ENCODE assay signal across 2 cellular contexts in genomic region chr12:89476889-89477288, GRCh38.
A peak's percentile ranks its signal among the peaks of the same experiment; 100 is the strongest.
TF ChIP-seq lines count a peak whose summit lies in the region.

No MANE protein-coding gene starts in this region.

TF ChIP-seq in liver, 16 proteins besides CTCF, POLR2A, EP300 and RAD21:
- TF ChIP-seq ZBTB33 (IDR thresholded peaks at IDR 0.05): no peak
- TF ChIP-seq HNF4A (conservative IDR thresholded peaks at IDR 0.05): peak in 1 of 2 donors; percentile 6
- TF ChIP-seq YY1 (IDR thresholded peaks at IDR 0.05): peak; percentile 48
- TF ChIP-seq HNF4G (IDR thresholded peaks at IDR 0.05): no peak
- peak; percentile 33 for TF ChIP-seq NR2F2 (IDR thresholded peaks at IDR 0.05)

TF ChIP-seq in HepG2, 621 proteins besides CTCF, POLR2A, EP300 and RAD21:
- TF ChIP-seq TRAFD1 (CRISPR knock-in tag; IDR thresholded peaks at IDR 0.05; ENCODE audit: borderline replicate concordance) (no peak), NKX3-1 (CRISPR knock-in tag; IDR thresholded peaks at IDR 0.05) (no peak), MED8 (CRISPR knock-in tag; IDR thresholded peaks at IDR 0.05; ENCODE audit: insufficient replicate concordance) (no peak), POLR2AphosphoS5 (IDR thresholded peaks at IDR 0.05; ENCODE audit: low read depth, low read length) (no peak), DMTF1 (CRISPR knock-in tag; IDR thresholded peaks at IDR 0.05) (no peak), ZNF790 (CRISPR knock-in tag; IDR thresholded peaks at IDR 0.05; ENCODE audit: borderline replicate concordance) (no peak), ZNF225 (CRISPR knock-in tag; IDR thresholded peaks at IDR 0.05) (no peak), ZNF619 (CRISPR knock-in tag; IDR thresholded peaks at IDR 0.05) (no peak), ZNF558 (CRISPR knock-in tag; IDR thresholded peaks at IDR 0.05; ENCODE audit: borderline replicate concordance) (no peak)
